14 cellular contexts compared by ENCODE assay signal in genomic region chr3:98326945-98327344, GRCh38. TPM values are rescaled to one million over a fixed set of nuclear protein-coding genes. Genes with fewer than 3 reads are reported as not detected.
DNase-seq lines count a peak whose midpoint lies in the region; ATAC-seq and TF ChIP-seq lines count a peak whose summit lies in the region.
"Had no signal": no experiment of that assay in that cellular context is flagged by ENCODE, and none has a peak within 500 bp of the region (broad histone marks: within the 10 kb centered on the region; RNA-seq: fewer than 3 reads in every experiment).

No MANE protein-coding gene starts in this region.

- H3K27ac ChIP-seq in psoas muscle = no peak overlapping the region
- H3K27ac ChIP-seq: neutrophil had no signal

- H3K9me3 ChIP-seq in psoas muscle = no peaks in the 10 kb centered on the region
- H3K9me3 ChIP-seq: neutrophil had no signal

- H3K36me3 ChIP-seq in psoas muscle (ENCODE audit: insufficient read depth in 1 of 2, low read depth in 1 of 2) = no peaks in the 10 kb centered on the region
- H3K36me3 ChIP-seq: neutrophil had no signal

- POLR2A ChIA-PET in GM10248 (lab: Yijun Ruan, JAX) = no interaction called here

- CTCF ChIA-PET in GM10248 (lab: Yijun Ruan, JAX) = interaction anchor here (1.6 to 2.3 kb wide), 3 partner anchors 13 to 289 kb away, joined by 3 to 11 read pairs (median 4); no protein-coding TSS in a partner anchor

- H3K27me3 ChIP-seq in psoas muscle (ENCODE audit: insufficient read depth in 3 of 3, low read length in 2 of 3) = no peaks in the 10 kb centered on the region

- no peak overlapping the region for H3K4me3 ChIP-seq in psoas muscle

- DNase-seq in GM10248 (ENCODE audit: extremely low spot score) = peak; percentile 6
- DNase-seq in NCI-H1417 (lab: John Stamatoyannopoulos, UW) = no peak
- DNase-seq in COLO829 (ENCODE audit: low spot score) = no peak
- DNase-seq in HT-29 (ENCODE audit: low spot score) = no peak
- DNase-seq in psoas muscle = no peak
- DNase-seq: DMS79, IMR-90, NCI-H1694 treated with DMSO at 0.1 percent for 48 hours had no signal

- ATAC-seq in GM19023 (IDR thresholded peaks at IDR 0.05; ENCODE audit: unreplicated experiment) (peak; percentile 59), HG02610 (IDR thresholded peaks at IDR 0.05; ENCODE audit: unreplicated experiment) (peak; percentile 80), HG03442 (IDR thresholded peaks at IDR 0.05; ENCODE audit: unreplicated experiment) (peak; percentile 66), psoas muscle (no peak)
- ATAC-seq: left lobe of liver had no signal

- intact Hi-C loops in psoas muscle (cut with DNase I) = no loop called here

- H3K4me1 ChIP-seq in psoas muscle = no peaks in the 10 kb centered on the region

- no peak for TF ChIP-seq CTCF in GM10248 (IDR thresholded peaks at IDR 0.05; ENCODE audit: control extremely low read depth, extremely low read depth, low read depth, missing control alignments)
- TF ChIP-seq CTCF in psoas muscle (IDR thresholded peaks at IDR 0.05) = no peak

RNA-seq across cellular contexts. Expression of gene OR5K4, which starts 26.7 kb away (rescaled TPM):
- not detected in 2 replicates for total RNA-seq in HT-29 (2014; rRNA removed; shearing (Covaris generic))
- not detected for total RNA-seq in psoas muscle
- not detected for polyA plus RNA-seq in psoas muscle
- total RNA-seq: dermis microvascular lymphatic vessel endothelial cell, IMR-90, left lobe of liver had no signal
- polyA plus RNA-seq: IMR-90 had no signal

RNA-seq across cellular contexts. Expression of gene OR5H2, which starts 44.6 kb away (rescaled TPM):
- total RNA-seq in HT-29 (2014; rRNA removed; shearing (Covaris generic)) = not detected in 2 replicates
- total RNA-seq in psoas muscle = not detected
- not detected for polyA plus RNA-seq in psoas muscle
- total RNA-seq: dermis microvascular lymphatic vessel endothelial cell, IMR-90, left lobe of liver had no signal
- polyA plus RNA-seq: IMR-90 had no signal

Comparison
In these comparisons a context has a peak if more than half of its experiments do, and no peak if none do; other contexts are left out.
1. ATAC-seq: peak in GM19023 (single experiment), HG02610 (single experiment) and HG03442 (single experiment); none in psoas muscle (0 of 4).